8 cellular contexts compared by ENCODE assay signal in the genomic region with DNA sequence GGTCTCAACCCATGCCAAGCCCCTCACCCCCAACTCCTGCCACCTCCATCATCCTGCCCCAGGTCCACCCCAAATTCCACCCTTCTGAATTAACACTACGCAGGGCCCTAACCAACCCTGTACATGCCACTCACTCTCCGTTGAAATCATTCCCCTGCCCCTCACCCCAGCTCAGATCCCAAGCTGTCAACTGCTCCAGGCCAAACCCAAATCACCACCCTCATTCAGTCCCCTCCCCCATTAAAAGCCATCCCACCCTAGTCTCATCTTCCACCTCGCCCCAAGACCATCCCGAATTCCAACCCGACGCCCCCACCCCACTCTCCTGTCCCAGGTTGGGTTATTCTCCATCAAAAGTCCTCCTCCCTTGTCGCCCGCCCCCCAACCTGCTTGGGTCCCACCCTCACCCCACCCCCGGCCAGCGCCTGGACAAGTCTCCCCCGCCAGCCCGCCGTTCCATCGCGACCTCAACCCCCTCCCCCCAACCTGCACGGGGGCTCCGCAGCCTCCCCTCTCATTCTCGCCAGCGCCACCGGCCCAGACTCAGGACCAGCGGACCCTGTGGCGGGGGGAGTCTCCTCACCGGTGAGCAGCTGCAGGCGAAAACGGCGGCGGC. TPM values are rescaled to one million over a fixed set of nuclear protein-coding genes. Genes with fewer than 3 reads are reported as not detected.
A peak's percentile ranks its signal among the peaks of the same experiment; 100 is the strongest.
DNase-seq lines count a peak whose midpoint lies in the region; ATAC-seq and TF ChIP-seq lines count a peak whose summit lies in the region.

No MANE protein-coding gene starts in this region.

- peak overlapping the region; percentile 81 for H3K4me3 ChIP-seq in Loucy (ENCODE audit: low read length, poor library complexity, severe bottlenecking)
- H3K4me3 ChIP-seq in mucosa of descending colon: peak overlapping the region; percentile 65

- no peaks in the 10 kb centered on the region for H3K9me2 ChIP-seq in Loucy (replicated peaks; ENCODE audit: low read depth, low read length)

- H2AFZ ChIP-seq in Loucy (ENCODE audit: low read length): peak overlapping the region; percentile 74

- H3K79me2 ChIP-seq in Loucy (ENCODE audit: insufficient read depth, low read length): peaks cover 54% of the 10 kb centered on the region

- H3K36me3 ChIP-seq in Loucy (ENCODE audit: insufficient read depth, low read length): no peaks in the 10 kb centered on the region
- no peaks in the 10 kb centered on the region for H3K36me3 ChIP-seq in mucosa of descending colon (ENCODE audit: low read depth)

- DNase-seq in ELF-1 (ENCODE audit: low read depth, low spot score): peak; percentile 23
- DNase-seq in mucosa of descending colon: no peak
- no peak for DNase-seq in SKM-1 treated with dmso at 0.1 percent for 144 hours (lab: John Stamatoyannopoulos, UW; ENCODE audit: unreplicated experiment)
- DNase-seq in SW 1271 (lab: John Stamatoyannopoulos, UW): no peak
- DNase-seq in activated CD8-positive, alpha-beta memory T cell treated with anti-CD3 and anti-CD28 coated beads, Interleukin-2, amount 50 U/mL, for 4 hours: no peak

- H4K20me1 ChIP-seq in Loucy (ENCODE audit: insufficient read depth, low read length, poor library complexity, severe bottlenecking): peaks cover 18% of the 10 kb centered on the region

- peak overlapping the region; percentile 97 for H3K4me2 ChIP-seq in Loucy (ENCODE audit: low read depth, low read length, poor library complexity, severe bottlenecking)

- H3K27ac ChIP-seq in cingulate gyrus (ENCODE audit: low read depth, low read length): peak overlapping the region; percentile 87

- intact Hi-C loops in mucosa of descending colon (cut with DNase I, micrococcal nuclease): no loop called here

- H3K9ac ChIP-seq in Loucy (ENCODE audit: low read depth, low read length, poor library complexity, severe bottlenecking): peak overlapping the region; percentile 74

- no peaks in the 10 kb centered on the region; the same call in 1 of the 2 replicates for H3F3A ChIP-seq in Loucy (ENCODE audit: low read depth)

- H3K9me3 ChIP-seq in Loucy (ENCODE audit: insufficient read depth, low read depth, low read length) (no peaks in the 10 kb centered on the region), mucosa of descending colon (no peaks in the 10 kb centered on the region)

- ATAC-seq in mucosa of descending colon (no peak), GM18867 (IDR thresholded peaks at IDR 0.05; ENCODE audit: unreplicated experiment) (no peak)

- H3K27me3 ChIP-seq in Loucy (ENCODE audit: insufficient read depth, low read length, poor library complexity, severe bottlenecking): no peaks in the 10 kb centered on the region

- no peak for TF ChIP-seq CTCF in Loucy (conservative IDR thresholded peaks at IDR 0.05; ENCODE audit: low read length)
- TF ChIP-seq CTCF in mucosa of descending colon (IDR thresholded peaks at IDR 0.05): no peak

- H3K4me1 ChIP-seq in Loucy (ENCODE audit: insufficient read depth, low read length, poor library complexity, severe bottlenecking): peaks cover 52% of the 10 kb centered on the region
- H3K4me1 ChIP-seq in mucosa of descending colon (ENCODE audit: low read depth): peaks cover 8% of the 10 kb centered on the region

RNA-seq across cellular contexts. Expression of a gene that starts 0.5 kb away (rescaled TPM):
- total RNA-seq in mucosa of descending colon: 10 to 100 TPM; 16.6 to 46.4 (median 19.9) TPM

RNA-seq across cellular contexts. Expression of a gene that starts 48.9 kb away (rescaled TPM):
- 10 to 100 TPM; 11.4 to 45.2 (median 19.7) TPM for total RNA-seq in mucosa of descending colon
